ENCODE assay signal across 1 cellular context in the genomic region with DNA sequence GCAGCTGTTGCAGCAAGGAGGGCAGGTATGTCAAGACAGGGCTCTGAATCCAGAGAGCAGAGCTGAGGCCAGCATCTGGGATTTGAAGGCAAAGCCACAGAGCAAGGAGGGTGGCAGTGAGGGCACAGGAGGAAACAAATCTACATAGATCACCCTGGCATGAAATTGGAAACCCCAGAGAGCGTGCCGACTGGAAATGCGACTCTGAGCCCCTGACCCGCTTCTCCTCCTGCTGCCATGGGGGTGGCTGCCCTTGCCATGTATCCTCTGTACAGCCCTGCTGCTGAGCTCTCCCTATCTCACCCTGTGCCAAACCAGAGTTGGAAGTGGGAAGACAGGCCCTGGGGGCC.
TF ChIP-seq lines count a peak whose summit lies in the region.

No MANE protein-coding gene starts in this region.

TF ChIP-seq in GM23338, 12 proteins besides CTCF, POLR2A, EP300 and RAD21 (continued from another document):
- TF ChIP-seq ZNF462 (CRISPR knock-in tag; IDR thresholded peaks at IDR 0.05) (no peak), STAT1 (IDR thresholded peaks at IDR 0.05; ENCODE audit: unreplicated experiment) (no peak)
- TF ChIP-seq, protein P1, sequence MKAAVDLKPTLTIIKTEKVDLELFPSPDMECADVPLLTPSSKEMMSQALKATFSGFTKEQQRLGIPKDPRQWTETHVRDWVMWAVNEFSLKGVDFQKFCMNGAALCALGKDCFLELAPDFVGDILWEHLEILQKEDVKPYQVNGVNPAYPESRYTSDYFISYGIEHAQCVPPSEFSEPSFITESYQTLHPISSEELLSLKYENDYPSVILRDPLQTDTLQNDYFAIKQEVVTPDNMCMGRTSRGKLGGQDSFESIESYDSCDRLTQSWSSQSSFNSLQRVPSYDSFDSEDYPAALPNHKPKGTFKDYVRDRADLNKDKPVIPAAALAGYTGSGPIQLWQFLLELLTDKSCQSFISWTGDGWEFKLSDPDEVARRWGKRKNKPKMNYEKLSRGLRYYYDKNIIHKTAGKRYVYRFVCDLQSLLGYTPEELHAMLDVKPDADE (IDR thresholded peaks at IDR 0.05), result no peak
